Comparison of ENCODE assay signal across 23 cellular contexts in genomic region chr3:124659175-124659574, GRCh38.
"Had no signal": no experiment of that assay in that cellular context is flagged by ENCODE, and none has a peak within 500 bp of the region (broad histone marks: within the 10 kb centered on the region; RNA-seq: fewer than 3 reads in every experiment).

No MANE protein-coding gene starts in this region.

- DNase-seq: Kasumi-1, MM.1S, NCI-H1092 treated with DMSO at 0.1 percent for 48 hours, NCI-H1436, NCI-H187, NCI-H2029, NCI-H2081 treated with DMSO at 0.1 percent for 48 hours, NCI-H2171, NCI-H226, NCI-H446, NCI-H510A, NCI-H524 treated with DMSO at 0.1 percent for 48 hours, NCI-H69, NCI-H774, Right ventricle myocardium superior, RPMI8226, SIG-M5 had no signal

- FAIRE-seq: HTR-8/SVneo, RCC 7860 had no signal

- H3K9me3 ChIP-seq: SJSA1 had no signal

- H3K4me3 ChIP-seq: SJSA1, SK-N-MC had no signal

- H3K4me2 ChIP-seq: KMS-11 had no signal

- H3K36me3 ChIP-seq: SJSA1 had no signal

- H3K27ac ChIP-seq: HL-60, KMS-11, SJSA1, SK-N-MC had no signal

- H3K27me3 ChIP-seq: SJSA1 had no signal

- H3K9ac ChIP-seq: KMS-11 had no signal
